3 cellular contexts compared by ENCODE assay signal in genomic region chr19:4037301-4037949, GRCh38.
A peak's percentile ranks its signal among the peaks of the same experiment; 100 is the strongest.
TF ChIP-seq lines count a peak whose summit lies in the region.

No MANE protein-coding gene starts in this region.

TF ChIP-seq in HEK293, 187 proteins besides CTCF, POLR2A, EP300 and RAD21:
- TF ChIP-seq ZNF19 (tag by site-specific recombination; IDR thresholded peaks at IDR 0.05; ENCODE audit: low read depth) = no peak
- TF ChIP-seq, protein P1, sequence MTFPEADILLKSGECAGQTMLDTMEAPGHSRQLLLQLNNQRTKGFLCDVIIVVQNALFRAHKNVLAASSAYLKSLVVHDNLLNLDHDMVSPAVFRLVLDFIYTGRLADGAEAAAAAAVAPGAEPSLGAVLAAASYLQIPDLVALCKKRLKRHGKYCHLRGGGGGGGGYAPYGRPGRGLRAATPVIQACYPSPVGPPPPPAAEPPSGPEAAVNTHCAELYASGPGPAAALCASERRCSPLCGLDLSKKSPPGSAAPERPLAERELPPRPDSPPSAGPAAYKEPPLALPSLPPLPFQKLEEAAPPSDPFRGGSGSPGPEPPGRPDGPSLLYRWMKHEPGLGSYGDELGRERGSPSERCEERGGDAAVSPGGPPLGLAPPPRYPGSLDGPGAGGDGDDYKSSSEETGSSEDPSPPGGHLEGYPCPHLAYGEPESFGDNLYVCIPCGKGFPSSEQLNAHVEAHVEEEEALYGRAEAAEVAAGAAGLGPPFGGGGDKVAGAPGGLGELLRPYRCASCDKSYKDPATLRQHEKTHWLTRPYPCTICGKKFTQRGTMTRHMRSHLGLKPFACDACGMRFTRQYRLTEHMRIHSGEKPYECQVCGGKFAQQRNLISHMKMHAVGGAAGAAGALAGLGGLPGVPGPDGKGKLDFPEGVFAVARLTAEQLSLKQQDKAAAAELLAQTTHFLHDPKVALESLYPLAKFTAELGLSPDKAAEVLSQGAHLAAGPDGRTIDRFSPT (tag by site-specific recombination; IDR thresholded peaks at IDR 0.05) = peak; percentile 36; the same call in 1 of the 2 replicates
- TF ChIP-seq, protein P2, sequence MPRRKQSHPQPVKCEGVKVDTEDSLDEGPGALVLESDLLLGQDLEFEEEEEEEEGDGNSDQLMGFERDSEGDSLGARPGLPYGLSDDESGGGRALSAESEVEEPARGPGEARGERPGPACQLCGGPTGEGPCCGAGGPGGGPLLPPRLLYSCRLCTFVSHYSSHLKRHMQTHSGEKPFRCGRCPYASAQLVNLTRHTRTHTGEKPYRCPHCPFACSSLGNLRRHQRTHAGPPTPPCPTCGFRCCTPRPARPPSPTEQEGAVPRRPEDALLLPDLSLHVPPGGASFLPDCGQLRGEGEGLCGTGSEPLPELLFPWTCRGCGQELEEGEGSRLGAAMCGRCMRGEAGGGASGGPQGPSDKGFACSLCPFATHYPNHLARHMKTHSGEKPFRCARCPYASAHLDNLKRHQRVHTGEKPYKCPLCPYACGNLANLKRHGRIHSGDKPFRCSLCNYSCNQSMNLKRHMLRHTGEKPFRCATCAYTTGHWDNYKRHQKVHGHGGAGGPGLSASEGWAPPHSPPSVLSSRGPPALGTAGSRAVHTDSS (tag by site-specific recombination; IDR thresholded peaks at IDR 0.05) = peak; percentile 90

TF ChIP-seq in K562, 482 proteins besides CTCF, POLR2A, EP300 and RAD21 (continues in another document):
- TF ChIP-seq CCNT2 (IDR thresholded peaks at IDR 0.05; ENCODE audit: borderline replicate concordance, extremely low read depth, insufficient read length, low read depth, low read length) (no peak), HNRNPL (IDR thresholded peaks at IDR 0.05; ENCODE audit: low read depth, low read length) (peak; percentile 75; the same call in 1 of the 2 replicates), ZNF395 (CRISPR knock-in tag; IDR thresholded peaks at IDR 0.05) (no peak), POLR2G (IDR thresholded peaks at IDR 0.05; ENCODE audit: low read depth, low read length) (peak; percentile 63), SMC3 (conservative IDR thresholded peaks at IDR 0.05; ENCODE audit: insufficient read depth, low read depth, low read length) (no peak), LEF1 (IDR thresholded peaks at IDR 0.05) (no peak), TEAD1 (CRISPR knock-in tag; IDR thresholded peaks at IDR 0.05) (no peak), NUFIP1 (IDR thresholded peaks at IDR 0.05; ENCODE audit: partially characterized antibody) (no peak), ZNF253 (CRISPR knock-in tag; conservative IDR thresholded peaks at IDR 0.05) (no peak), RBM22 (IDR thresholded peaks at IDR 0.05; ENCODE audit: low read depth, low read length, poor library complexity, severe bottlenecking) (peak; percentile 62), SNAPC5 (CRISPR knock-in tag; IDR thresholded peaks at IDR 0.05) (no peak), NCOR1 (IDR thresholded peaks at IDR 0.05) (no peak), ZNF217 (CRISPR knock-in tag; IDR thresholded peaks at IDR 0.05) (no peak), PCBP1 (IDR thresholded peaks at IDR 0.05; ENCODE audit: low read depth, low read length, poor library complexity, severe bottlenecking) (peak; percentile 43), RBFOX2 (IDR thresholded peaks at IDR 0.05; ENCODE audit: low read depth, low read length) (0 out of 2 replicates have a peak, but pooled peaks have one; percentile 24), PML (IDR thresholded peaks at IDR 0.05; ENCODE audit: low read length) (no peak), BHLHE40 (IDR thresholded peaks at IDR 0.05; ENCODE audit: low read length) (no peak), ATF3 (IDR thresholded peaks at IDR 0.05) (no peak), ATF3 (CRISPR knock-in tag; conservative IDR thresholded peaks at IDR 0.05) (no peak), CC2D1A (IDR thresholded peaks at IDR 0.05) (no peak), BRD9 (IDR thresholded peaks at IDR 0.05; ENCODE audit: low read depth, partially characterized antibody) (no peak), JUN (IDR thresholded peaks at IDR 0.05; ENCODE audit: borderline replicate concordance, low read depth, low read length) (no peak), JUN (CRISPR knock-in tag; IDR thresholded peaks at IDR 0.05; ENCODE audit: borderline replicate concordance) (no peak)
- TF ChIP-seq, protein P3, sequence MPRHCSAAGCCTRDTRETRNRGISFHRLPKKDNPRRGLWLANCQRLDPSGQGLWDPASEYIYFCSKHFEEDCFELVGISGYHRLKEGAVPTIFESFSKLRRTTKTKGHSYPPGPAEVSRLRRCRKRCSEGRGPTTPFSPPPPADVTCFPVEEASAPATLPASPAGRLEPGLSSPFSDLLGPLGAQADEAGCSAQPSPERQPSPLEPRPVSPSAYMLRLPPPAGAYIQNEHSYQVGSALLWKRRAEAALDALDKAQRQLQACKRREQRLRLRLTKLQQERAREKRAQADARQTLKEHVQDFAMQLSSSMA (CRISPR knock-in tag; IDR thresholded peaks at IDR 0.05) = no peak
- TF ChIP-seq, protein P4, sequence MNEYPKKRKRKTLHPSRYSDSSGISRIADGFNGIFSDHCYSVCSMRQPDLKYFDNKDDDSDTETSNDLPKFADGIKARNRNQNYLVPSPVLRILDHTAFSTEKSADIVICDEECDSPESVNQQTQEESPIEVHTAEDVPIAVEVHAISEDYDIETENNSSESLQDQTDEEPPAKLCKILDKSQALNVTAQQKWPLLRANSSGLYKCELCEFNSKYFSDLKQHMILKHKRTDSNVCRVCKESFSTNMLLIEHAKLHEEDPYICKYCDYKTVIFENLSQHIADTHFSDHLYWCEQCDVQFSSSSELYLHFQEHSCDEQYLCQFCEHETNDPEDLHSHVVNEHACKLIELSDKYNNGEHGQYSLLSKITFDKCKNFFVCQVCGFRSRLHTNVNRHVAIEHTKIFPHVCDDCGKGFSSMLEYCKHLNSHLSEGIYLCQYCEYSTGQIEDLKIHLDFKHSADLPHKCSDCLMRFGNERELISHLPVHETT (CRISPR knock-in tag; conservative IDR thresholded peaks at IDR 0.05 in 1 of 2, IDR thresholded peaks at IDR 0.05 in 1 of 2) = no peak
- TF ChIP-seq, protein P5, sequence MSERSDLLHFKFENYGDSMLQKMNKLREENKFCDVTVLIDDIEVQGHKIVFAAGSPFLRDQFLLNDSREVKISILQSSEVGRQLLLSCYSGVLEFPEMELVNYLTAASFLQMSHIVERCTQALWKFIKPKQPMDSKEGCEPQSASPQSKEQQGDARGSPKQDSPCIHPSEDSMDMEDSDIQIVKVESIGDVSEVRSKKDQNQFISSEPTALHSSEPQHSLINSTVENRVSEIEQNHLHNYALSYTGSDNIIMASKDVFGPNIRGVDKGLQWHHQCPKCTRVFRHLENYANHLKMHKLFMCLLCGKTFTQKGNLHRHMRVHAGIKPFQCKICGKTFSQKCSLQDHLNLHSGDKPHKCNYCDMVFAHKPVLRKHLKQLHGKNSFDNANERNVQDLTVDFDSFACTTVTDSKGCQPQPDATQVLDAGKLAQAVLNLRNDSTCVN (CRISPR knock-in tag; IDR thresholded peaks at IDR 0.05) = no peak

TF ChIP-seq in HepG2, 621 proteins besides CTCF, POLR2A, EP300 and RAD21:
- TF ChIP-seq GABPB1 (CRISPR knock-in tag; IDR thresholded peaks at IDR 0.05) (peak; percentile 11; the same call in 1 of the 2 replicates), TFDP2 (CRISPR knock-in tag; IDR thresholded peaks at IDR 0.05) (no peak), SOX6 (IDR thresholded peaks at IDR 0.05) (no peak), SOX6 (CRISPR knock-in tag; IDR thresholded peaks at IDR 0.05) (no peak), AGO2 (optimal IDR thresholded peaks at IDR 0.05; ENCODE audit: low read depth, low read length) (peak; percentile 72), GTF3A (CRISPR knock-in tag; conservative IDR thresholded peaks at IDR 0.05) (no peak), TCF7 (IDR thresholded peaks at IDR 0.05; ENCODE audit: low read depth) (no peak)
